In the genomic region with DNA sequence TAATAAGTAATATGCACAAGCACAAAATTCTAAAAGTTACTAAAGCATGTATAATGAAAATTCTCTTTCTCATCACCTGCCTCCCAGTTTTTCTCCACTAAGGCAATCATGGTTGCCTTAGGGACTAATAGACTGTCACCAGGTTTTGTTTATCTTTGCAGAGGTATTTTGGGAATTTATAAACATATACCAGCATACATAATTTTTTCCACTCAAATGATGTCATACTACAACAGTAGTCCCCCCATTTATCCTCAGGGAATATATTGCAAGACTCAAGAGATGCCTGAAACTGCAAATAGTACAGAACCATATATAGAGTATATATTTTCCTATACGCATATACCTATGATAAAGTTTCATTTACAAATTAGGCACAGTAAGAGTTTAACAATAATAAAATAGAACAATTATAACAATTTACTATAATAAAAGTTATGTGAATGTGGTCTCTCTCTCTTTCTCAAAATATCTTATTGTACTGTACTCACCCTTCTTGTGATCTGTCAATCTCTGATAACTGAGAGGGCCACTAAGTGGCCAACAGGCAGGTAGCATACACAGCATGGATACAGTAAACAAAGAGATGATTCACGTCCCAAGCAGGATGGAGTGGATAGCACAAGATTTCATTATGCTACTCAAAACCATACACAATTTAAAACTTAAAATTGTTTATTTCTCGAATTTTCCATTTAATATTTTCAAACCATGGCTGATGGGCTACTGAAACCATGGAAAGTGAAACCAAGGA, we compare ENCODE assay signal across 36 cellular contexts. TPM values are rescaled to one million over a fixed set of nuclear protein-coding genes. Genes with fewer than 3 reads are reported as not detected.
DNase-seq lines count a peak whose midpoint lies in the region; ATAC-seq and TF ChIP-seq lines count a peak whose summit lies in the region.
"Had no signal": no experiment of that assay in that cellular context is flagged by ENCODE, and none has a peak within 500 bp of the region (broad histone marks: within the 10 kb centered on the region; RNA-seq: fewer than 3 reads in every experiment).

No MANE protein-coding gene starts in this region.

- peak overlapping the region; percentile 59 to 68 for H3K27ac Mint-ChIP-seq in T-cell
- H3K27ac Mint-ChIP-seq in activated T-cell treated with anti-CD3 and anti-CD28 coated beads, Interleukin-2, amount 50 U/mL, for 24 hours: no peak overlapping the region
- H3K27ac Mint-ChIP-seq: activated naive CD8-positive, alpha-beta T cell treated with anti-CD3 and anti-CD28 coated beads for 36 hours; nephron progenitor cell; WTC11 had no signal

- peaks cover 38 to 53% (median 47%) of the 10 kb centered on the region in 3 donors for H3K4me1 Mint-ChIP-seq in T-cell
- H3K4me1 Mint-ChIP-seq in activated T-cell treated with anti-CD3 and anti-CD28 coated beads, Interleukin-2, amount 50 U/mL, for 24 hours (ENCODE audit: low read depth): peaks cover 50% of the 10 kb centered on the region
- H3K4me1 Mint-ChIP-seq: nephron progenitor cell had no signal

- H3K4me3 Mint-ChIP-seq in T-cell: no peak overlapping the region
- no peak overlapping the region for H3K4me3 Mint-ChIP-seq in activated T-cell treated with anti-CD3 and anti-CD28 coated beads, Interleukin-2, amount 50 U/mL, for 24 hours
- H3K4me3 Mint-ChIP-seq: activated CD4-positive, alpha-beta T cell treated with anti-CD3 and anti-CD28 coated beads, Interleukin-2, amount 10 ng/mL, durations not matched to agents 24 days and 14 days; activated naive CD8-positive, alpha-beta T cell treated with anti-CD3 and anti-CD28 coated beads for 36 hours; nephron progenitor cell; WTC11 had no signal

- H3K9me3 ChIP-seq in HEK293 (ENCODE audit: control insufficient read depth, insufficient read depth, low read depth, low read length): no peaks in the 10 kb centered on the region; the same call in 1 of the 2 replicates
- H3K9me3 ChIP-seq: ascending aorta had no signal

- CTCF ChIA-PET in HEK293 (lab: Yijun Ruan, JAX): no interaction called here
- CTCF ChIA-PET in T-cell (lab: Charles Lee): interaction anchor here in 1 of 2 donors (1.3 kb wide), 1 partner anchor 68 kb away, joined by 4 read pairs; no protein-coding TSS in a partner anchor

- no peak overlapping the region for H3K27ac ChIP-seq in HEK293 (ENCODE audit: extremely low read depth, low read depth, low read length)
- H3K27ac ChIP-seq: ascending aorta; BLaER1 treated with 17β-estradiol and CSF1 and Interleukin-3, amounts not matched to agents 10 nM and 100 nM; cardiac muscle cell; GM23248; heart left ventricle; KMS-11; SJSA1; tibial nerve had no signal

- POLR2A ChIA-PET in HEK293 (lab: Yijun Ruan, JAX) (no interaction called here), T-cell (lab: Charles Lee) (no interaction called here)

- no peaks in the 10 kb centered on the region for H3K4me1 ChIP-seq in HEK293 (ENCODE audit: control insufficient read depth, insufficient read depth, low read length)
- H3K4me1 ChIP-seq: ascending aorta; BLaER1 treated with 17β-estradiol and CSF1 and Interleukin-3, amounts not matched to agents 10 nM and 100 nM; heart left ventricle; tibial nerve had no signal

- H3K4me3 ChIP-seq in AG10803 (ENCODE audit: low read length) (no peak overlapping the region), HEK293 (ENCODE audit: low read depth, low read length) (no peak overlapping the region), fibroblast of villous mesenchyme (ENCODE audit: low read depth, low read length) (no peak overlapping the region)
- H3K4me3 ChIP-seq: ascending aorta; BLaER1 treated with 17β-estradiol and CSF1 and Interleukin-3, amounts not matched to agents 10 nM and 100 nM; cardiac muscle cell; GM23248; heart left ventricle; lung; SJSA1; tibial nerve had no signal

- DNase-seq in AG10803 (ENCODE audit: low read depth) (peak; percentile 14), T-cell (no peak), fibroblast of villous mesenchyme (ENCODE audit: low read depth) (peak; percentile 64), NCI-H1105 treated with DMSO at 0.1 percent for 48 hours (lab: John Stamatoyannopoulos, UW) (no peak)
- DNase-seq in activated T-cell treated with anti-CD3 and anti-CD28 coated beads, Interleukin-2, amount 50 U/mL, for 24 hours: no peak
- DNase-seq: activated CD4-positive, alpha-beta T cell treated with anti-CD3 and anti-CD28 coated beads, Interleukin-2, amount 10 ng/mL, durations not matched to agents 24 days and 14 days; activated CD8-positive, alpha-beta memory T cell treated with anti-CD3 and anti-CD28 coated beads for 24 hours; activated effector memory CD4-positive, alpha-beta T cell treated with Interleukin-2 at 50 U/mL for 16 hours; activated naive CD8-positive, alpha-beta T cell treated with anti-CD3 and anti-CD28 coated beads for 36 hours; activated T-cell treated with anti-CD3 and anti-CD28 coated beads for 4 hours; cortex of kidney; DMS79; effector memory CD4-positive, alpha-beta T cell; erythroblast; foreskin melanocyte; GM23248; heart left ventricle; left cardiac atrium; MM.1S; NCI-H2081 treated with DMSO at 0.1 percent for 48 hours; NCI-H82; nephron progenitor cell; RPMI8226; stimulated activated CD4-positive, alpha-beta T cell treated with anti-CD3 and anti-CD28 coated beads, Interleukin-4, amount 100 ng/mL, for 1 hour; T-helper 1 cell had no signal

- peaks cover 36% of the 10 kb centered on the region for H3K36me3 Mint-ChIP-seq in T-cell
- H3K36me3 Mint-ChIP-seq in activated T-cell treated with anti-CD3 and anti-CD28 coated beads, Interleukin-2, amount 50 U/mL, for 24 hours (ENCODE audit: low read depth): peaks cover 86% of the 10 kb centered on the region

- TF ChIP-seq CTCF in AG10803 (conservative IDR thresholded peaks at IDR 0.05; ENCODE audit: low read length) (no peak), HEK293 (tag by site-specific recombination; IDR thresholded peaks at IDR 0.05) (no peak), fibroblast of villous mesenchyme (IDR thresholded peaks at IDR 0.05; ENCODE audit: insufficient read depth, low read depth, low read length) (no peak)

- H3K36me3 ChIP-seq in HEK293 (ENCODE audit: control insufficient read depth in 2 of 2, insufficient read depth in 1 of 2, low read length in 2 of 2): peaks cover 8 to 29% of the 10 kb centered on the region in 2 experiments; a peak in 2 of 3 replicates
- H3K36me3 ChIP-seq: ascending aorta, cardiac muscle cell had no signal

- peaks cover 0 to 5% (median 0%) of the 10 kb centered on the region in 3 donors for H3K9me3 Mint-ChIP-seq in T-cell
- H3K9me3 Mint-ChIP-seq in activated T-cell treated with anti-CD3 and anti-CD28 coated beads, Interleukin-2, amount 50 U/mL, for 24 hours: no peaks in the 10 kb centered on the region

- H3K27me3 Mint-ChIP-seq in T-cell: no peaks in the 10 kb centered on the region
- no peaks in the 10 kb centered on the region for H3K27me3 Mint-ChIP-seq in activated T-cell treated with anti-CD3 and anti-CD28 coated beads, Interleukin-2, amount 50 U/mL, for 24 hours
- H3K27me3 Mint-ChIP-seq: activated CD4-positive, alpha-beta T cell treated with anti-CD3 and anti-CD28 coated beads, Interleukin-2, amount 10 ng/mL, durations not matched to agents 24 days and 14 days; activated naive CD8-positive, alpha-beta T cell treated with anti-CD3 and anti-CD28 coated beads for 36 hours had no signal

- ATAC-seq in T-cell (replicated peaks in 1 of 4) (no peak), GM21390 (IDR thresholded peaks at IDR 0.05; ENCODE audit: unreplicated experiment) (no peak), SK-N-SH treated with all-trans-retinoic acid at 6 μM for 48 hours (no peak)
- ATAC-seq: heart left ventricle, left cardiac atrium, WTC11 had no signal

TF ChIP-seq in HEK293, 187 proteins besides CTCF, POLR2A, EP300 and RAD21 (continues in another document):
- TF ChIP-seq, protein P1, sequence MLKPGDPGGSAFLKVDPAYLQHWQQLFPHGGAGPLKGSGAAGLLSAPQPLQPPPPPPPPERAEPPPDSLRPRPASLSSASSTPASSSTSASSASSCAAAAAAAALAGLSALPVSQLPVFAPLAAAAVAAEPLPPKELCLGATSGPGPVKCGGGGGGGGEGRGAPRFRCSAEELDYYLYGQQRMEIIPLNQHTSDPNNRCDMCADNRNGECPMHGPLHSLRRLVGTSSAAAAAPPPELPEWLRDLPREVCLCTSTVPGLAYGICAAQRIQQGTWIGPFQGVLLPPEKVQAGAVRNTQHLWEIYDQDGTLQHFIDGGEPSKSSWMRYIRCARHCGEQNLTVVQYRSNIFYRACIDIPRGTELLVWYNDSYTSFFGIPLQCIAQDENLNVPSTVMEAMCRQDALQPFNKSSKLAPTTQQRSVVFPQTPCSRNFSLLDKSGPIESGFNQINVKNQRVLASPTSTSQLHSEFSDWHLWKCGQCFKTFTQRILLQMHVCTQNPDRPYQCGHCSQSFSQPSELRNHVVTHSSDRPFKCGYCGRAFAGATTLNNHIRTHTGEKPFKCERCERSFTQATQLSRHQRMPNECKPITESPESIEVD (tag by site-specific recombination; IDR thresholded peaks at IDR 0.05): peak; percentile 70
- TF ChIP-seq REPIN1 (tag by site-specific recombination; IDR thresholded peaks at IDR 0.05; ENCODE audit: low read depth) (no peak), ZNF394 (tag by site-specific recombination; IDR thresholded peaks at IDR 0.05; ENCODE audit: borderline replicate concordance) (no peak)

TF ChIP-seq in SK-N-SH treated with all-trans-retinoic acid at 6 μM for 48 hours, 23 proteins besides CTCF, POLR2A, EP300 and RAD21 (continues in another document):
- TF ChIP-seq, protein P2, sequence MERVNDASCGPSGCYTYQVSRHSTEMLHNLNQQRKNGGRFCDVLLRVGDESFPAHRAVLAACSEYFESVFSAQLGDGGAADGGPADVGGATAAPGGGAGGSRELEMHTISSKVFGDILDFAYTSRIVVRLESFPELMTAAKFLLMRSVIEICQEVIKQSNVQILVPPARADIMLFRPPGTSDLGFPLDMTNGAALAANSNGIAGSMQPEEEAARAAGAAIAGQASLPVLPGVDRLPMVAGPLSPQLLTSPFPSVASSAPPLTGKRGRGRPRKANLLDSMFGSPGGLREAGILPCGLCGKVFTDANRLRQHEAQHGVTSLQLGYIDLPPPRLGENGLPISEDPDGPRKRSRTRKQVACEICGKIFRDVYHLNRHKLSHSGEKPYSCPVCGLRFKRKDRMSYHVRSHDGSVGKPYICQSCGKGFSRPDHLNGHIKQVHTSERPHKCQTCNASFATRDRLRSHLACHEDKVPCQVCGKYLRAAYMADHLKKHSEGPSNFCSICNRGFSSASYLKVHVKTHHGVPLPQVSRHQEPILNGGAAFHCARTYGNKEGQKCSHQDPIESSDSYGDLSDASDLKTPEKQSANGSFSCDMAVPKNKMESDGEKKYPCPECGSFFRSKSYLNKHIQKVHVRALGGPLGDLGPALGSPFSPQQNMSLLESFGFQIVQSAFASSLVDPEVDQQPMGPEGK (CRISPR knock-in tag; IDR thresholded peaks at IDR 0.05; ENCODE audit: borderline replicate concordance): no peak
- TF ChIP-seq ARNTL (CRISPR knock-in tag; IDR thresholded peaks at IDR 0.05; ENCODE audit: borderline replicate concordance, low read depth) (no peak), ZFP3 (CRISPR knock-in tag; IDR thresholded peaks at IDR 0.05) (no peak), TOX (CRISPR knock-in tag; IDR thresholded peaks at IDR 0.05; ENCODE audit: borderline replicate concordance) (no peak)

RNA-seq across cellular contexts. Expression of gene RBL1, which starts 19.7 kb away (rescaled TPM):
- total RNA-seq in T-cell (10 to 100 TPM; 24.3 to 29.7 (median 28.2) TPM), fibroblast of villous mesenchyme (8.1 and 10.8 TPM in 2 replicates)

Comparison
In these comparisons a context has a peak if more than half of its experiments do, and no peak if none do; other contexts are left out.
1. DNase-seq: peak in AG10803 (single experiment) and fibroblast of villous mesenchyme (single experiment); none in T-cell (0 of 34), activated T-cell treated with anti-CD3 and anti-CD28 coated beads, Interleukin-2, amount 50 U/mL, for 24 hours (single experiment) and NCI-H1105 treated with DMSO at 0.1 percent for 48 hours (single experiment).